Comparison of ENCODE assay signal across 12 cellular contexts in genomic region chr3:134314588-134315285, GRCh38. TPM values are rescaled to one million over a fixed set of nuclear protein-coding genes. Genes with fewer than 3 reads are reported as not detected.
DNase-seq lines count a peak whose midpoint lies in the region; ATAC-seq and TF ChIP-seq lines count a peak whose summit lies in the region.
"Had no signal": no experiment of that assay in that cellular context is flagged by ENCODE, and none has a peak within 500 bp of the region (broad histone marks: within the 10 kb centered on the region; RNA-seq: fewer than 3 reads in every experiment).

No MANE protein-coding gene starts in this region.

- H3K27ac ChIP-seq in epithelial cell of prostate (peak overlapping the region; percentile 91), neural progenitor cell (no peak overlapping the region), uterus (peak overlapping the region; percentile 90 to 95)
- H3K27ac ChIP-seq: VCaP had no signal

- ATAC-seq in activated T-cell treated with anti-CD3 and anti-CD28 coated beads, Interleukin-2, amount 50 U/mL, for 4 hours, result no peak
- ATAC-seq in GM21825 (IDR thresholded peaks at IDR 0.05; ENCODE audit: unreplicated experiment), result no peak
- no peak for ATAC-seq in activated CD8-positive, alpha-beta T cell treated with anti-CD3 and anti-CD28 coated beads for 36 hours

- H3K36me3 Mint-ChIP-seq in activated T-cell treated with anti-CD3 and anti-CD28 coated beads, Interleukin-2, amount 50 U/mL, for 24 hours (ENCODE audit: low read depth), result no peaks in the 10 kb centered on the region
- no peaks in the 10 kb centered on the region for H3K36me3 Mint-ChIP-seq in activated T-cell treated with anti-CD3 and anti-CD28 coated beads, Interleukin-2, amount 50 U/mL, for 4 hours (ENCODE audit: insufficient read depth)
- H3K36me3 Mint-ChIP-seq in neural progenitor cell, result no peaks in the 10 kb centered on the region
- no peaks in the 10 kb centered on the region for H3K36me3 Mint-ChIP-seq in activated CD8-positive, alpha-beta T cell treated with anti-CD3 and anti-CD28 coated beads for 36 hours (ENCODE audit: low read depth)

- H2AFZ ChIP-seq in neural progenitor cell (replicated peaks), result peak overlapping the region; percentile 43

- H3F3A ChIP-seq in neural progenitor cell (ENCODE audit: low read depth), result peaks cover 10% of the 10 kb centered on the region

- H3K4me1 ChIP-seq in neural progenitor cell, result peaks cover 24% of the 10 kb centered on the region
- peaks cover 10 to 12% of the 10 kb centered on the region in 2 donors for H3K4me1 ChIP-seq in uterus

- H3K9me3 ChIP-seq in neural progenitor cell (ENCODE audit: low read depth) (no peaks in the 10 kb centered on the region), uterus (no peaks in the 10 kb centered on the region)

- H3K27me3 Mint-ChIP-seq in activated T-cell treated with anti-CD3 and anti-CD28 coated beads, Interleukin-2, amount 50 U/mL, for 24 hours, result peaks cover 48% of the 10 kb centered on the region
- H3K27me3 Mint-ChIP-seq in activated T-cell treated with anti-CD3 and anti-CD28 coated beads, Interleukin-2, amount 50 U/mL, for 4 hours (ENCODE audit: low read depth), result peaks cover 39% of the 10 kb centered on the region
- peaks cover 10% of the 10 kb centered on the region for H3K27me3 Mint-ChIP-seq in neural progenitor cell (ENCODE audit: insufficient read depth, low read depth)
- H3K27me3 Mint-ChIP-seq in activated CD8-positive, alpha-beta T cell treated with anti-CD3 and anti-CD28 coated beads for 36 hours, result peaks cover 27% of the 10 kb centered on the region

- POLR2A ChIA-PET in activated CD8-positive, alpha-beta T cell treated with anti-CD3 and anti-CD28 coated beads for 36 hours (lab: Charles Lee), result no interaction called here

- peak; percentile 20 for DNase-seq in activated T-cell treated with anti-CD3 and anti-CD28 coated beads, Interleukin-2, amount 50 U/mL, for 24 hours
- DNase-seq in activated T-cell treated with anti-CD3 and anti-CD28 coated beads, Interleukin-2, amount 50 U/mL, for 4 hours, result no peak
- DNase-seq in epithelial cell of prostate (ENCODE audit: low read depth, low spot score) (no peak), neural progenitor cell (ENCODE audit: low spot score) (no peak), uterus (peak in 1 of 2 donors; percentile 43), posterior vena cava (ENCODE audit: low spot score) (no peak)
- DNase-seq in activated CD8-positive, alpha-beta T cell treated with anti-CD3 and anti-CD28 coated beads for 36 hours, result no peak
- DNase-seq: activated gamma-delta T cell, NCI-H1436 had no signal

- H3K36me3 ChIP-seq in neural progenitor cell (no peaks in the 10 kb centered on the region), uterus (no peaks in the 10 kb centered on the region)

- no peaks in the 10 kb centered on the region for H3K9me3 Mint-ChIP-seq in activated T-cell treated with anti-CD3 and anti-CD28 coated beads, Interleukin-2, amount 50 U/mL, for 24 hours
- no peaks in the 10 kb centered on the region for H3K9me3 Mint-ChIP-seq in activated T-cell treated with anti-CD3 and anti-CD28 coated beads, Interleukin-2, amount 50 U/mL, for 4 hours
- H3K9me3 Mint-ChIP-seq in neural progenitor cell, result no peaks in the 10 kb centered on the region
- H3K9me3 Mint-ChIP-seq in activated CD8-positive, alpha-beta T cell treated with anti-CD3 and anti-CD28 coated beads for 36 hours, result no peaks in the 10 kb centered on the region
- H3K9me3 Mint-ChIP-seq: stimulated activated naive CD8-positive, alpha-beta T cell treated with anti-CD3 and anti-CD28 coated beads, Interleukin-15, Interleukin-2, amounts not matched to agents 100 ng/mL and 50 ng/mL, for 24 hours had no signal

- peaks cover 24% of the 10 kb centered on the region for H3K27me3 ChIP-seq in neural progenitor cell
- no peaks in the 10 kb centered on the region for H3K27me3 ChIP-seq in uterus

- no peak overlapping the region for H3K4me2 ChIP-seq in neural progenitor cell

- intact Hi-C loops in uterus (cut with DNase I; ENCODE audit: low total_unique reads), result loop anchor here (5.0 kb wide), 1 partner anchor 48 kb away; no protein-coding TSS in a partner anchor
- intact Hi-C loops in posterior vena cava (cut with DNase I), result loop anchor here (5.0 kb wide), 2 partner anchors 58 to 158 kb away; partner anchors contain the start of gene AMOTL2 (in 2 of the 2)
- intact Hi-C loops in activated CD8-positive, alpha-beta T cell treated with anti-CD3 and anti-CD28 coated beads for 36 hours (cut with micrococcal nuclease), result no loop called here

- H3K27ac Mint-ChIP-seq in activated T-cell treated with anti-CD3 and anti-CD28 coated beads, Interleukin-2, amount 50 U/mL, for 24 hours, result no peak overlapping the region
- H3K27ac Mint-ChIP-seq in neural progenitor cell, result no peak overlapping the region
- no peak overlapping the region for H3K27ac Mint-ChIP-seq in activated CD8-positive, alpha-beta T cell treated with anti-CD3 and anti-CD28 coated beads for 36 hours
- H3K27ac Mint-ChIP-seq: stimulated activated naive CD8-positive, alpha-beta T cell treated with anti-CD3 and anti-CD28 coated beads, Interleukin-15, Interleukin-2, amounts not matched to agents 100 ng/mL and 50 ng/mL, for 24 hours had no signal

- CTCF ChIA-PET in activated CD8-positive, alpha-beta T cell treated with anti-CD3 and anti-CD28 coated beads for 36 hours (lab: Charles Lee), result interaction anchor here (1.5 kb wide), 1 partner anchor 159 kb away, joined by 4 read pairs; no protein-coding TSS in a partner anchor

- H3K4me3 Mint-ChIP-seq in activated T-cell treated with anti-CD3 and anti-CD28 coated beads, Interleukin-2, amount 50 U/mL, for 24 hours, result no peak overlapping the region
- H3K4me3 Mint-ChIP-seq in activated T-cell treated with anti-CD3 and anti-CD28 coated beads, Interleukin-2, amount 50 U/mL, for 4 hours, result no peak overlapping the region
- H3K4me3 Mint-ChIP-seq in neural progenitor cell, result no peak overlapping the region
- no peak overlapping the region for H3K4me3 Mint-ChIP-seq in activated CD8-positive, alpha-beta T cell treated with anti-CD3 and anti-CD28 coated beads for 36 hours
- H3K4me3 Mint-ChIP-seq: stimulated activated naive CD8-positive, alpha-beta T cell treated with anti-CD3 and anti-CD28 coated beads, Interleukin-15, Interleukin-2, amounts not matched to agents 100 ng/mL and 50 ng/mL, for 24 hours had no signal

- H3K79me2 ChIP-seq in neural progenitor cell (ENCODE audit: low read depth), result no peaks in the 10 kb centered on the region

- TF ChIP-seq CTCF in neural progenitor cell (IDR thresholded peaks at IDR 0.05) (no peak), uterus (IDR thresholded peaks at IDR 0.05) (no peak)
- TF ChIP-seq CTCF in activated CD8-positive, alpha-beta T cell treated with anti-CD3 and anti-CD28 coated beads for 36 hours (IDR thresholded peaks at IDR 0.05), result no peak

- H4K20me1 ChIP-seq in neural progenitor cell (ENCODE audit: low read depth), result no peaks in the 10 kb centered on the region

- peaks cover 2% of the 10 kb centered on the region for H3K4me1 Mint-ChIP-seq in activated T-cell treated with anti-CD3 and anti-CD28 coated beads, Interleukin-2, amount 50 U/mL, for 24 hours (ENCODE audit: low read depth)
- H3K4me1 Mint-ChIP-seq in activated T-cell treated with anti-CD3 and anti-CD28 coated beads, Interleukin-2, amount 50 U/mL, for 4 hours (ENCODE audit: low read depth), result no peaks in the 10 kb centered on the region
- peaks cover 39% of the 10 kb centered on the region for H3K4me1 Mint-ChIP-seq in neural progenitor cell
- no peaks in the 10 kb centered on the region for H3K4me1 Mint-ChIP-seq in activated CD8-positive, alpha-beta T cell treated with anti-CD3 and anti-CD28 coated beads for 36 hours (ENCODE audit: low read depth)

- H3K9ac ChIP-seq in neural progenitor cell, result no peak overlapping the region

- H3K4me3 ChIP-seq in neural progenitor cell, result no peak overlapping the region
- H3K4me3 ChIP-seq in uterus, result no peak overlapping the region

- TF ChIP-seq POLR2A in uterus (IDR thresholded peaks at IDR 0.05), result no peak

RNA-seq across cellular contexts. Expression of gene AMOTL2, which starts 59.5 kb away (rescaled TPM):
- total RNA-seq in activated T-cell treated with anti-CD3 and anti-CD28 coated beads, Interleukin-2, amount 50 U/mL, for 4 hours, result under 1 TPM; 0.16 to 0.87 (median 0.20) TPM
- 62.9 and 121 TPM in 2 replicates for total RNA-seq in neural progenitor cell (ENCODE audit: low replicate concordance)
- 10 to 100 TPM; 49.4 to 87.5 (median 61.4) TPM for total RNA-seq in uterus
- total RNA-seq in posterior vena cava, result 10 to 100 TPM; 49.9 to 56.5 TPM
- total RNA-seq in activated CD8-positive, alpha-beta T cell treated with anti-CD3 and anti-CD28 coated beads for 36 hours, result not detected

Comparison
In these comparisons a context has a peak if more than half of its experiments do, and no peak if none do; other contexts are left out.
1. RNA of gene AMOTL2, which starts 59.5 kb away (total RNA-seq): 49.4 to 87.5 TPM in uterus, 62.9 to 121 TPM in neural progenitor cell and 49.9 to 56.5 TPM in posterior vena cava; 0.16 to 0.87 TPM in activated T-cell treated with anti-CD3 and anti-CD28 coated beads, Interleukin-2, amount 50 U/mL, for 4 hours and not detected in activated CD8-positive, alpha-beta T cell treated with anti-CD3 and anti-CD28 coated beads for 36 hours; every median in the first group is over 10 times any median in the second.